ENCODE assay signal across 11 cellular contexts in the genomic region with DNA sequence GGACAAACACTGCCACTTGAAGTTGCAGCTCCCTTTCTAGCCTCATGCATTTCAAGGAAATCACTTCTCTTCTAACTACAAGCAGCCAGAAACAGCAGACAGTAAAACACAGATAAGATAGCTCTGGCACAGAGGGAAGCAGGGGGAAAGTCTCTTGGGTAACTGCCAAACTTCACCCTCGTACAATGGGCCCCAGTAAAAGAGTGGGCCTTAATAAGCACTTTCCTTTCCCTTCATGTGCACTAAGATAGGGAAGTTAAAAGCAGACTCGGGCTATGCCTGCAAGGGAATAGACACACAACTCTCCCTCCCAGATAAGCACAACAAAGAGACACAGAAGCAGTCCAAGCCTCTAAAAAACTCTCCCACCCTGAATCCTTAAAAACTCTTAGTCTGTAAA. TPM values are rescaled to one million over a fixed set of nuclear protein-coding genes. Genes with fewer than 3 reads are reported as not detected.
"Had no signal": no experiment of that assay in that cellular context is flagged by ENCODE, and none has a peak within 500 bp of the region (broad histone marks: within the 10 kb centered on the region; RNA-seq: fewer than 3 reads in every experiment).

No MANE protein-coding gene starts in this region.

RNA-seq across cellular contexts. Expression of gene KRTAP4-5, which starts 4.2 kb away (rescaled TPM):
- total RNA-seq: activated CD4-positive, alpha-beta memory T cell treated with anti-CD3 and anti-CD28 coated beads, Interleukin-2, amount 10 ng/mL, durations not matched to agents 7 days and 5 days; activated CD4-positive, alpha-beta T cell treated with anti-CD3 and anti-CD28 coated beads for 36 hours; activated CD8-positive, alpha-beta memory T cell treated with anti-CD3 and anti-CD28 coated beads for 36 hours; activated naive CD4-positive, alpha-beta T cell treated with anti-CD3 and anti-CD28 coated beads for 36 hours; activated T-helper 17 cell treated with anti-CD3 and anti-CD28 coated beads, Interleukin-2, amount 50 U/mL, for 72 hours; cardiac septum; LHCN-M2; M059J; PC-3; SK-MEL-5; T-cell had no signal

RNA-seq across cellular contexts. Expression of gene KRTAP4-4, which starts 6.7 kb away (rescaled TPM):
- total RNA-seq: activated CD4-positive, alpha-beta memory T cell treated with anti-CD3 and anti-CD28 coated beads, Interleukin-2, amount 10 ng/mL, durations not matched to agents 7 days and 5 days; activated CD4-positive, alpha-beta T cell treated with anti-CD3 and anti-CD28 coated beads for 36 hours; activated CD8-positive, alpha-beta memory T cell treated with anti-CD3 and anti-CD28 coated beads for 36 hours; activated naive CD4-positive, alpha-beta T cell treated with anti-CD3 and anti-CD28 coated beads for 36 hours; activated T-helper 17 cell treated with anti-CD3 and anti-CD28 coated beads, Interleukin-2, amount 50 U/mL, for 72 hours; cardiac septum; LHCN-M2; M059J; PC-3; SK-MEL-5; T-cell had no signal

RNA-seq across cellular contexts. Expression of gene KRTAP4-6, which starts 13.5 kb away (rescaled TPM):
- total RNA-seq: activated CD4-positive, alpha-beta memory T cell treated with anti-CD3 and anti-CD28 coated beads, Interleukin-2, amount 10 ng/mL, durations not matched to agents 7 days and 5 days; activated CD4-positive, alpha-beta T cell treated with anti-CD3 and anti-CD28 coated beads for 36 hours; activated CD8-positive, alpha-beta memory T cell treated with anti-CD3 and anti-CD28 coated beads for 36 hours; activated naive CD4-positive, alpha-beta T cell treated with anti-CD3 and anti-CD28 coated beads for 36 hours; activated T-helper 17 cell treated with anti-CD3 and anti-CD28 coated beads, Interleukin-2, amount 50 U/mL, for 72 hours; cardiac septum; LHCN-M2; M059J; PC-3; SK-MEL-5; T-cell had no signal

RNA-seq across cellular contexts. Expression of gene KRTAP4-3, which starts 14.2 kb away (rescaled TPM):
- total RNA-seq: activated CD4-positive, alpha-beta memory T cell treated with anti-CD3 and anti-CD28 coated beads, Interleukin-2, amount 10 ng/mL, durations not matched to agents 7 days and 5 days; activated CD4-positive, alpha-beta T cell treated with anti-CD3 and anti-CD28 coated beads for 36 hours; activated CD8-positive, alpha-beta memory T cell treated with anti-CD3 and anti-CD28 coated beads for 36 hours; activated naive CD4-positive, alpha-beta T cell treated with anti-CD3 and anti-CD28 coated beads for 36 hours; activated T-helper 17 cell treated with anti-CD3 and anti-CD28 coated beads, Interleukin-2, amount 50 U/mL, for 72 hours; cardiac septum; LHCN-M2; M059J; PC-3; SK-MEL-5; T-cell had no signal

RNA-seq across cellular contexts. Expression of gene KRTAP4-2, which starts 24.2 kb away (rescaled TPM):
- total RNA-seq: activated CD4-positive, alpha-beta memory T cell treated with anti-CD3 and anti-CD28 coated beads, Interleukin-2, amount 10 ng/mL, durations not matched to agents 7 days and 5 days; activated CD4-positive, alpha-beta T cell treated with anti-CD3 and anti-CD28 coated beads for 36 hours; activated CD8-positive, alpha-beta memory T cell treated with anti-CD3 and anti-CD28 coated beads for 36 hours; activated naive CD4-positive, alpha-beta T cell treated with anti-CD3 and anti-CD28 coated beads for 36 hours; activated T-helper 17 cell treated with anti-CD3 and anti-CD28 coated beads, Interleukin-2, amount 50 U/mL, for 72 hours; cardiac septum; LHCN-M2; M059J; PC-3; SK-MEL-5; T-cell had no signal
